Comparison of ENCODE assay signal across 7 cellular contexts in the genomic region with DNA sequence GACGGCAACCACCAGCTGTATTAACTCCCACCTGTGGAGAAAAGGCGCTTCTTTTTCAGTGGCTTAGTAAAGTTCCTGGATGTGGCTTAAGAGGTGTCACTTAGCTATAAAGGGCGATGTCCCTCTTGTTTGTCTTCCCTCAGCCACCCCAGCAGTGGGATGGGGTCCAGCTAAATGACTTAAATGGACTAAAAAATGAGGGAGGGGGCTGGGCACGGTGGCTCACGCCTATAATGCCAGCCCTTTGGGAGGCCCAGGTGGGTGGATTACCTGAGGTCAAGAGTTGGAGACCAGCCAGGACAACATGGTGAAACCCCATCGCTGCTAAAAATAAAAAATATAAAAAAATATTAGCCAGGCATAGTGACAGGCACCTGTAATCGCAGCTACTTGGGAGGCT.
"Had no signal": no experiment of that assay in that cellular context is flagged by ENCODE, and none has a peak within 500 bp of the region (broad histone marks: within the 10 kb centered on the region; RNA-seq: fewer than 3 reads in every experiment).

No MANE protein-coding gene starts in this region.

- H3K4me3 Mint-ChIP-seq: IgD-negative memory B cell had no signal

- H3K36me3 Mint-ChIP-seq: IgD-negative memory B cell had no signal

- H3K4me3 ChIP-seq: K562 had no signal

- H3K27me3 Mint-ChIP-seq: IgD-negative memory B cell had no signal

- H3K27ac ChIP-seq: HL-60 had no signal

- H3K4me1 Mint-ChIP-seq: IgD-negative memory B cell had no signal

- DNase-seq: IMR-90, KBM-7, KG1 had no signal

- H3K27ac Mint-ChIP-seq: IgD-negative memory B cell had no signal

- ATAC-seq: HepG2, K562 had no signal
